In genomic region chr10:121459765-121460453, GRCh38 we compare ENCODE assay signal across 14 cellular contexts.
DNase-seq lines count a peak whose midpoint lies in the region; ATAC-seq, FAIRE-seq and TF ChIP-seq lines count a peak whose summit lies in the region.
"Had no signal": no experiment of that assay in that cellular context is flagged by ENCODE, and none has a peak within 500 bp of the region (broad histone marks: within the 10 kb centered on the region; RNA-seq: fewer than 3 reads in every experiment).

No MANE protein-coding gene starts in this region.

- no peaks in the 10 kb centered on the region for H3K9me3 ChIP-seq in MG63
- H3K9me3 ChIP-seq in H1 (ENCODE audit: insufficient read depth in 2 of 2, low read depth in 1 of 2, low read length in 1 of 2): no peaks in the 10 kb centered on the region
- H3K9me3 ChIP-seq: A549 had no signal

- 0 out of 4 replicates have a peak, but pooled peaks of 1 of the 2 experiments have one; percentile 4 for TF ChIP-seq RAD21 in H1 (IDR thresholded peaks at IDR 0.05 in 1 of 2, conservative IDR thresholded peaks at IDR 0.05 in 1 of 2; ENCODE audit: low read depth in 2 of 2, low read length in 2 of 2)

- peak in 1 of 2 experiments; percentile 73; a peak in 1 of 3 replicates for TF ChIP-seq EP300 in H1 (IDR thresholded peaks at IDR 0.05; ENCODE audit: borderline replicate concordance in 1 of 2, low read depth in 2 of 2, low read length in 2 of 2)

- TF ChIP-seq CTCF in H1 (IDR thresholded peaks at IDR 0.05; ENCODE audit: control extremely low read depth in 1 of 3, insufficient read depth in 1 of 3, low read depth in 1 of 3, low read length in 3 of 3) (no peak), osteocyte (IDR thresholded peaks at IDR 0.05) (no peak), GM10266 (IDR thresholded peaks at IDR 0.05; ENCODE audit: control insufficient read depth, insufficient read depth, low read depth, missing control alignments) (no peak)

- 70% methylated on average over 11 of the region's 13 CpGs; no CpG with 5 or more reads in 1 of the 2 experiments for WGBS in H1 (ENCODE audit: extremely low coverage in 1 of 2, insufficient coverage in 1 of 2, insufficient read length in 1 of 2, insufficient replicate concordance in 2 of 2, low coverage in 1 of 2, low lambda C conversion rate in 2 of 2, missing lambda C conversion rate in 1 of 2), 2 experiments

- peak overlapping the region; percentile 50 for H2BK120ac ChIP-seq in H1 (replicated peaks; ENCODE audit: low read depth, low read length)

- no peak overlapping the region for H3K56ac ChIP-seq in H1 (replicated peaks; ENCODE audit: insufficient read length, low read depth, low read length)

- FAIRE-seq in H1 (lab: Jason Lieb, UNC): no peak
- FAIRE-seq: A549 had no signal

- H3K23ac ChIP-seq in H1 (ENCODE audit: insufficient read length): no peak overlapping the region

- H2BK15ac ChIP-seq in H1 (ENCODE audit: low read length): 0 out of 2 replicates have a peak overlapping the region, but pooled peaks have one; percentile 65

- no peak overlapping the region; a peak in 1 of 7 replicates for H3K9ac ChIP-seq in H1 (replicated peaks in 1 of 4; ENCODE audit: extremely low read depth in 1 of 4, low read depth in 3 of 4, low read length in 3 of 4)

- no peaks in the 10 kb centered on the region for H3K36me3 Mint-ChIP-seq in osteocyte (ENCODE audit: unreplicated experiment)

- H3K27me3 Mint-ChIP-seq in osteocyte (ENCODE audit: unreplicated experiment): no peaks in the 10 kb centered on the region

- no peaks in the 10 kb centered on the region; the same call in 1 of the 2 replicates for H3K23me2 ChIP-seq in H1 (ENCODE audit: low read depth, low read length)

- no peaks in the 10 kb centered on the region for H3K36me3 ChIP-seq in MG63
- no peaks in the 10 kb centered on the region for H3K36me3 ChIP-seq in H1 (ENCODE audit: control insufficient read depth in 2 of 4, insufficient read depth in 4 of 4, low read length in 3 of 4)

- ATAC-seq in GM21360 (IDR thresholded peaks at IDR 0.05; ENCODE audit: unreplicated experiment) (no peak), GM21390 (IDR thresholded peaks at IDR 0.05; ENCODE audit: unreplicated experiment) (no peak), HG03045 (IDR thresholded peaks at IDR 0.05; ENCODE audit: unreplicated experiment) (no peak)
- ATAC-seq: A549, left ventricle myocardium superior had no signal

- CTCF ChIA-PET in H1 (lab: Charles Lee; ENCODE audit: partially characterized antibody): interaction anchor here (0.6 to 1.3 kb wide), 2 partner anchors 242 to 517 kb away, joined by 3 read pairs; no protein-coding TSS in a partner anchor

- H3K4me1 ChIP-seq in H1 (replicated peaks in 1 of 4; ENCODE audit: control insufficient read depth in 3 of 4, insufficient read depth in 4 of 4, low read length in 3 of 4): peaks cover 7 to 12% (median 10%) of the 10 kb centered on the region in 4 experiments
- H3K4me1 ChIP-seq: A549 had no signal

- H2BK20ac ChIP-seq in H1 (ENCODE audit: low read length): 0 out of 2 replicates have a peak overlapping the region, but pooled peaks have one; percentile 75

- no peaks in the 10 kb centered on the region for H3K27me3 ChIP-seq in MG63
- peaks cover 0 to 2% (median 0%) of the 10 kb centered on the region in 4 experiments; a peak in 2 of 7 replicates for H3K27me3 ChIP-seq in H1 (replicated peaks in 1 of 4; ENCODE audit: control insufficient read depth in 3 of 4, extremely low read depth in 1 of 4, insufficient read depth in 3 of 4, low read length in 3 of 4)

- H3K79me2 ChIP-seq in H1 (ENCODE audit: control insufficient read depth in 1 of 2, insufficient read depth in 2 of 2, low read length in 2 of 2): no peaks in the 10 kb centered on the region

- peak overlapping the region; percentile 42 for H3K4me3 Mint-ChIP-seq in osteocyte (ENCODE audit: unreplicated experiment)
- H3K4me3 Mint-ChIP-seq: nephron had no signal

- peak overlapping the region; percentile 77 for H2BK5ac ChIP-seq in H1 (ENCODE audit: low read depth, low read length)

- no peak for TF ChIP-seq POLR2A in H1 (IDR thresholded peaks at IDR 0.05; ENCODE audit: control extremely low read depth in 1 of 2, low read depth in 2 of 2, low read length in 2 of 2)

- H4K20me1 ChIP-seq in H1 (replicated peaks in 1 of 2; ENCODE audit: control insufficient read depth in 1 of 2, insufficient read depth in 2 of 2, low read length in 2 of 2): no peaks in the 10 kb centered on the region

- no peak overlapping the region for H4K8ac ChIP-seq in H1 (ENCODE audit: extremely low read depth, insufficient read depth, low read length)

- no peak overlapping the region; the same call in 1 of the 2 replicates for H3K27ac ChIP-seq in H1 (ENCODE audit: low read depth, low read length)
- H3K27ac ChIP-seq: A549, skin epidermis had no signal

- no peaks in the 10 kb centered on the region for H3K9me3 Mint-ChIP-seq in osteocyte (ENCODE audit: unreplicated experiment)
- H3K9me3 Mint-ChIP-seq: nephron had no signal

- POLR2A ChIA-PET in H1 (lab: Charles Lee; ENCODE audit: partially characterized antibody): interaction anchor here (0.6 to 0.8 kb wide), 2 partner anchors 10 to 110 kb away, joined by 3 to 6 read pairs; no protein-coding TSS in a partner anchor

- H2AFZ ChIP-seq in H1 (ENCODE audit: low read length): peak overlapping the region; percentile 15; the same call in 1 of the 2 replicates

- peaks cover 35% of the 10 kb centered on the region for H3K4me1 Mint-ChIP-seq in osteocyte (ENCODE audit: unreplicated experiment)

- no peak overlapping the region for H3K4ac ChIP-seq in H1 (replicated peaks; ENCODE audit: insufficient read length, low read depth, low read length)

- no peak overlapping the region for H3K14ac ChIP-seq in H1 (ENCODE audit: insufficient read length)

- H2BK12ac ChIP-seq in H1 (ENCODE audit: low read depth, low read length): peak overlapping the region; percentile 95

- H3K18ac ChIP-seq in H1 (ENCODE audit: extremely low read depth, low read length): peak overlapping the region; percentile 78

- DNase-seq in AG08395 (ENCODE audit: low spot score) (peak; percentile 39), MG63 (peak; percentile 76), H1 (ENCODE audit: low read depth in 1 of 2, low spot score in 2 of 2) (peak in 1 of 2 experiments; percentile 58), osteocyte (ENCODE audit: extremely low spot score, unreplicated experiment) (peak; percentile 86), GM10266 (ENCODE audit: extremely low spot score) (no peak)
- DNase-seq: left ventricle myocardium superior, Right ventricle myocardium superior, T-helper 9 cell had no signal

- H3K4me2 ChIP-seq in H1 (ENCODE audit: insufficient read depth in 1 of 2, low read depth in 2 of 2, low read length in 2 of 2): peak overlapping the region; percentile 34 to 48; a peak in 2 of 4 replicates
- H3K4me2 ChIP-seq: A549 had no signal

- H4K91ac ChIP-seq in H1 (replicated peaks; ENCODE audit: insufficient read length, low read length): peak overlapping the region; percentile 8

- no peak overlapping the region for H3K4me3 ChIP-seq in MG63
- no peak overlapping the region for H3K4me3 ChIP-seq in H1 (ENCODE audit: extremely low read depth in 1 of 4, insufficient read depth in 2 of 4, low read depth in 3 of 4, low read length in 4 of 4)
- H3K4me3 ChIP-seq: A549, skin epidermis had no signal

- peak overlapping the region; percentile 92 for H3K27ac Mint-ChIP-seq in osteocyte (ENCODE audit: unreplicated experiment)

- H2AK5ac ChIP-seq in H1 (ENCODE audit: low read depth, low read length): peak overlapping the region; percentile 91; the same call in 1 of the 2 replicates

- H3K79me1 ChIP-seq in H1 (ENCODE audit: low read depth, low read length): no peaks in the 10 kb centered on the region

- no peak overlapping the region for H4K5ac ChIP-seq in H1 (ENCODE audit: insufficient read length, low read depth, low read length)

TF ChIP-seq in H1, 55 proteins besides CTCF, POLR2A, EP300 and RAD21 (continues in another document):
- TF ChIP-seq SAP30 (IDR thresholded peaks at IDR 0.05; ENCODE audit: insufficient read depth, insufficient replicate concordance, low read length) (no peak), CTBP2 (IDR thresholded peaks at IDR 0.05; ENCODE audit: borderline replicate concordance, insufficient read depth, insufficient read length, low read length) (peak; percentile 74), CBX8 (IDR thresholded peaks at IDR 0.05; ENCODE audit: borderline replicate concordance, low read depth, low read length) (no peak), HDAC6 (IDR thresholded peaks at IDR 0.05; ENCODE audit: low read depth, low read length) (no peak), BACH1 (IDR thresholded peaks at IDR 0.05; ENCODE audit: low read length) (no peak), PHF8 (conservative IDR thresholded peaks at IDR 0.05; ENCODE audit: low read depth, low read length) (no peak), ATF3 (IDR thresholded peaks at IDR 0.05; ENCODE audit: insufficient read depth, low read depth, low read length) (peak; percentile 43; the same call in 1 of the 2 replicates), FOSL1 (IDR thresholded peaks at IDR 0.05; ENCODE audit: insufficient read depth, low read depth, low read length) (no peak), EGR1 (IDR thresholded peaks at IDR 0.05; ENCODE audit: borderline replicate concordance, low read depth, low read length) (peak; percentile 53; the same call in 1 of the 2 replicates), KDM5A (IDR thresholded peaks at IDR 0.05; ENCODE audit: low read length) (no peak), HDAC2 (IDR thresholded peaks at IDR 0.05; ENCODE audit: borderline replicate concordance in 1 of 2, low read depth in 2 of 2, low read length in 2 of 2) (no peak), SP4 (IDR thresholded peaks at IDR 0.05; ENCODE audit: low read length) (no peak), CHD1 (IDR thresholded peaks at IDR 0.05; ENCODE audit: low read depth, low read length) (no peak), NANOG (IDR thresholded peaks at IDR 0.05; ENCODE audit: insufficient read depth, low read depth, low read length, poor library complexity, severe bottlenecking) (no peak), SP2 (IDR thresholded peaks at IDR 0.05; ENCODE audit: low read length) (no peak), CREB1 (IDR thresholded peaks at IDR 0.05) (no peak), SRF (IDR thresholded peaks at IDR 0.05; ENCODE audit: low read depth, low read length) (peak; percentile 96), RNF2 (IDR thresholded peaks at IDR 0.05; ENCODE audit: borderline replicate concordance, low read depth, low read length, missing control alignments, poor library complexity, severe bottlenecking) (no peak), NRF1 (IDR thresholded peaks at IDR 0.05; ENCODE audit: low read depth, low read length) (no peak), JUND (IDR thresholded peaks at IDR 0.05; ENCODE audit: low read length) (peak; percentile 99), ASH2L (IDR thresholded peaks at IDR 0.05; ENCODE audit: low read length) (no peak), RFX5 (IDR thresholded peaks at IDR 0.05; ENCODE audit: borderline replicate concordance, low read depth, low read length) (no peak)
